In genomic region chr9:69412741-69413150, GRCh38 we compare ENCODE assay signal across 7 cellular contexts.
A peak's percentile ranks its signal among the peaks of the same experiment; 100 is the strongest.
DNase-seq lines count a peak whose midpoint lies in the region; ATAC-seq and TF ChIP-seq lines count a peak whose summit lies in the region.

No MANE protein-coding gene starts in this region.

- no peaks in the 10 kb centered on the region for H3K9me3 ChIP-seq in PC-3 (ENCODE audit: low read length)
- H3K9me3 ChIP-seq in fibroblast of lung (ENCODE audit: control insufficient read depth, insufficient read depth, low read depth, low read length), result no peaks in the 10 kb centered on the region
- no peaks in the 10 kb centered on the region for H3K9me3 ChIP-seq in neural progenitor cell (ENCODE audit: low read depth)

- H3K4me3 ChIP-seq in PC-3 (ENCODE audit: low read length) (no peak overlapping the region), fibroblast of lung (replicated peaks in 1 of 4; ENCODE audit: control extremely low read depth in 1 of 4, insufficient read depth in 1 of 4, low read depth in 3 of 4, low read length in 4 of 4) (peak overlapping the region in 3 of 4 experiments; percentile 35 to 40 (median 39)), neural progenitor cell (no peak overlapping the region)

- H3K4me3 Mint-ChIP-seq in neural progenitor cell (no peak overlapping the region), immature natural killer cell (no peak overlapping the region)

- H3K27me3 ChIP-seq in PC-3 (ENCODE audit: low read length), result no peaks in the 10 kb centered on the region
- H3K27me3 ChIP-seq in fibroblast of lung (ENCODE audit: control insufficient read depth, insufficient read depth, low read length), result no peaks in the 10 kb centered on the region
- no peaks in the 10 kb centered on the region for H3K27me3 ChIP-seq in neural progenitor cell

- H3K4me2 ChIP-seq in PC-3 (ENCODE audit: low read length) (no peak overlapping the region), fibroblast of lung (ENCODE audit: extremely low read depth, insufficient read depth, low read length) (peak overlapping the region; percentile 80), neural progenitor cell (peak overlapping the region; percentile 45)

- DNase-seq in PC-3, result peak; percentile 43
- peak; percentile 53 to 68 for DNase-seq in fibroblast of lung (ENCODE audit: low read depth in 2 of 2)
- peak; percentile 84 for DNase-seq in neural progenitor cell (ENCODE audit: low spot score)
- no peak for DNase-seq in NCI-H1694 (lab: John Stamatoyannopoulos, UW)
- no peak for DNase-seq in immature natural killer cell

- TF ChIP-seq CTCF in GM12874 (IDR thresholded peaks at IDR 0.05; ENCODE audit: insufficient read depth, low read depth, low read length), result peak; percentile 17; the same call in 1 of the 2 replicates
- peak; percentile 61 for TF ChIP-seq CTCF in PC-3 (conservative IDR thresholded peaks at IDR 0.05; ENCODE audit: low read depth, low read length)
- TF ChIP-seq CTCF in fibroblast of lung (conservative IDR thresholded peaks at IDR 0.05 in 1 of 2, IDR thresholded peaks at IDR 0.05 in 1 of 2; ENCODE audit: low read depth in 1 of 2, low read length in 2 of 2), result peak; percentile 68 to 82
- TF ChIP-seq CTCF in neural progenitor cell (IDR thresholded peaks at IDR 0.05), result peak; percentile 81

- no peaks in the 10 kb centered on the region for H4K20me1 ChIP-seq in PC-3 (ENCODE audit: low read length)
- H4K20me1 ChIP-seq in fibroblast of lung (ENCODE audit: control insufficient read depth, extremely low read depth, insufficient read depth, low read length), result no peaks in the 10 kb centered on the region
- no peaks in the 10 kb centered on the region for H4K20me1 ChIP-seq in neural progenitor cell (ENCODE audit: low read depth)

- H3K27ac ChIP-seq in PC-3 (ENCODE audit: low read length), result no peak overlapping the region
- H3K27ac ChIP-seq in fibroblast of lung (ENCODE audit: insufficient read depth, low read length), result no peak overlapping the region
- H3K27ac ChIP-seq in neural progenitor cell, result no peak overlapping the region

- H3K4me1 Mint-ChIP-seq in neural progenitor cell (peaks cover 7% of the 10 kb centered on the region), immature natural killer cell (no peaks in the 10 kb centered on the region)

- CTCF ChIA-PET in PC-3 (lab: Charles Lee), result no interaction called here

- no peaks in the 10 kb centered on the region for H3K36me3 Mint-ChIP-seq in neural progenitor cell
- no peaks in the 10 kb centered on the region for H3K36me3 Mint-ChIP-seq in immature natural killer cell

- intact Hi-C loops in PC-3 (cut with micrococcal nuclease), result no loop called here

- ATAC-seq in PC-3 (peak; percentile 87), HG03571 (IDR thresholded peaks at IDR 0.05; ENCODE audit: unreplicated experiment) (no peak)

- no TSS peak for BruUV-seq in PC-3 (replicated peaks; lab: Mats Ljungman, UMichigan)

- H3K36me3 ChIP-seq in PC-3 (ENCODE audit: low read depth, low read length) (no peaks in the 10 kb centered on the region), fibroblast of lung (ENCODE audit: control insufficient read depth, insufficient read depth, low read length) (no peaks in the 10 kb centered on the region), neural progenitor cell (no peaks in the 10 kb centered on the region)

- H3K9ac ChIP-seq in PC-3 (ENCODE audit: low read length), result no peak overlapping the region
- H3K9ac ChIP-seq in fibroblast of lung (ENCODE audit: insufficient read depth, low read length), result peak overlapping the region; percentile 23
- no peak overlapping the region for H3K9ac ChIP-seq in neural progenitor cell

- POLR2A ChIA-PET in PC-3 (lab: Charles Lee; ENCODE audit: unreplicated experiment), result no interaction called here

- H3K9me3 Mint-ChIP-seq in neural progenitor cell, result peaks cover 2% of the 10 kb centered on the region
- no peaks in the 10 kb centered on the region for H3K9me3 Mint-ChIP-seq in immature natural killer cell

- H3F3A ChIP-seq in PC-3 (ENCODE audit: low read length, unreplicated experiment) (no peaks in the 10 kb centered on the region), neural progenitor cell (ENCODE audit: low read depth) (peaks cover 8% of the 10 kb centered on the region)

- H3K27ac Mint-ChIP-seq in neural progenitor cell (no peak overlapping the region), immature natural killer cell (no peak overlapping the region)

- H3K4me1 ChIP-seq in PC-3 (ENCODE audit: insufficient read depth, low read length) (no peaks in the 10 kb centered on the region), fibroblast of lung (ENCODE audit: control insufficient read depth, extremely low read depth, insufficient read depth, low read length) (no peaks in the 10 kb centered on the region), neural progenitor cell (peaks cover 13% of the 10 kb centered on the region)

- H3K27me3 Mint-ChIP-seq in neural progenitor cell (ENCODE audit: insufficient read depth, low read depth), result peaks cover 5% of the 10 kb centered on the region
- H3K27me3 Mint-ChIP-seq in immature natural killer cell (ENCODE audit: low read depth in 3 of 3), result peaks cover 0 to 4% (median 3%) of the 10 kb centered on the region in 3 donors

- H3K9me2 ChIP-seq in PC-3 (replicated peaks; ENCODE audit: low read length), result no peaks in the 10 kb centered on the region

- H3K79me2 ChIP-seq in PC-3 (ENCODE audit: low read length) (no peaks in the 10 kb centered on the region), fibroblast of lung (ENCODE audit: control insufficient read depth, insufficient read depth, low read length) (no peaks in the 10 kb centered on the region), neural progenitor cell (ENCODE audit: low read depth) (no peaks in the 10 kb centered on the region)

- H2AFZ ChIP-seq in PC-3 (ENCODE audit: low read length) (no peak overlapping the region), fibroblast of lung (ENCODE audit: low read length) (peak overlapping the region; percentile 92), neural progenitor cell (replicated peaks) (peak overlapping the region; percentile 94)

Comparison
In these comparisons a context has a peak if more than half of its experiments do, and no peak if none do; other contexts are left out.
1. CTCF ChIP-seq: peak in every context shown above with its lines; median percentile 81 in neural progenitor cell; 75 in fibroblast of lung; 61 in PC-3; 17 in GM12874.
2. DNase-seq: peak in PC-3 (single experiment), fibroblast of lung (2 of 2) and neural progenitor cell (single experiment); none in NCI-H1694 (single experiment) and immature natural killer cell (0 of 3).
3. H3K4me3 ChIP-seq: peak in fibroblast of lung (3 of 4); none in PC-3 (single experiment) and neural progenitor cell (single experiment).